In genomic region chr5:43389679-43390329, GRCh38 we compare ENCODE assay signal across 1 cellular context.
A peak's percentile ranks its signal among the peaks of the same experiment; 100 is the strongest.
TF ChIP-seq lines count a peak whose summit lies in the region.

No MANE protein-coding gene starts in this region.

TF ChIP-seq in K562, 482 proteins besides CTCF, POLR2A, EP300 and RAD21 (continued from another document and continues in another):
- TF ChIP-seq ZHX1 (conservative IDR thresholded peaks at IDR 0.05; ENCODE audit: low read length) (no peak), OTX1 (CRISPR knock-in tag; IDR thresholded peaks at IDR 0.05) (no peak), ETV6 (IDR thresholded peaks at IDR 0.05; ENCODE audit: borderline replicate concordance in 1 of 2, low read depth in 2 of 2, low read length in 1 of 2) (peak in 1 of 2 experiments; percentile 60; a peak in 1 of 4 replicates), ETV6 (CRISPR knock-in tag; IDR thresholded peaks at IDR 0.05; ENCODE audit: borderline replicate concordance) (no peak), MTA3 (IDR thresholded peaks at IDR 0.05; ENCODE audit: borderline replicate concordance) (0 out of 2 replicates have a peak, but pooled peaks have one; percentile 37), ZNF408 (CRISPR knock-in tag; IDR thresholded peaks at IDR 0.05; ENCODE audit: low read depth) (no peak), SPI1 (IDR thresholded peaks at IDR 0.05; ENCODE audit: borderline replicate concordance, low read depth, low read length) (0 out of 2 replicates have a peak, but pooled peaks have one; percentile 28), JUND (IDR thresholded peaks at IDR 0.05; ENCODE audit: borderline replicate concordance, low read depth, low read length) (peak; percentile 65), JUND (tag; IDR thresholded peaks at IDR 0.05; ENCODE audit: borderline replicate concordance, low read depth, low read length) (no peak), NFATC3 (IDR thresholded peaks at IDR 0.05) (0 out of 2 replicates have a peak, but pooled peaks have one; percentile 41), CBFA2T3 (IDR thresholded peaks at IDR 0.05) (no peak), MYC (IDR thresholded peaks at IDR 0.05; ENCODE audit: low read depth, low read length) (peak; percentile 47; the same call in 1 of the 2 replicates), MYC (CRISPR knock-in tag; IDR thresholded peaks at IDR 0.05; ENCODE audit: borderline replicate concordance, low read depth) (no peak), ZNF318 (IDR thresholded peaks at IDR 0.05; ENCODE audit: borderline replicate concordance in 1 of 2, low read depth in 1 of 2) (no peak), EP400 (IDR thresholded peaks at IDR 0.05) (peak; percentile 24; the same call in 1 of the 2 replicates), ARNT (IDR thresholded peaks at IDR 0.05) (0 out of 4 replicates have a peak, but pooled peaks of 1 of the 2 experiments have one; percentile 77), RBM17 (IDR thresholded peaks at IDR 0.05; ENCODE audit: borderline replicate concordance, low read depth, low read length) (no peak), ZNF165 (CRISPR knock-in tag; IDR thresholded peaks at IDR 0.05; ENCODE audit: borderline replicate concordance) (no peak), FOXK2 (conservative IDR thresholded peaks at IDR 0.05 in 1 of 2, IDR thresholded peaks at IDR 0.05 in 1 of 2; ENCODE audit: low read depth in 2 of 2) (peak; percentile 91 to 94), GABPA (tag; conservative IDR thresholded peaks at IDR 0.05; ENCODE audit: low read depth) (0 out of 2 replicates have a peak, but pooled peaks have one; percentile 31), ARID2 (IDR thresholded peaks at IDR 0.05) (peak; percentile 75; the same call in 1 of the 2 replicates), ZNF347 (CRISPR knock-in tag; IDR thresholded peaks at IDR 0.05; ENCODE audit: low read depth) (no peak), ETV5 (CRISPR knock-in tag; IDR thresholded peaks at IDR 0.05; ENCODE audit: low read depth) (peak; percentile 35; the same call in 1 of the 2 replicates), ZBTB49 (CRISPR knock-in tag; IDR thresholded peaks at IDR 0.05; ENCODE audit: borderline replicate concordance) (no peak), TBL1XR1 (IDR thresholded peaks at IDR 0.05; ENCODE audit: low read length in 2 of 2) (peak in 1 of 2 experiments; percentile 18; a peak in 1 of 4 replicates), CCNT2 (IDR thresholded peaks at IDR 0.05; ENCODE audit: borderline replicate concordance, extremely low read depth, insufficient read length, low read depth, low read length) (no peak), JUN (IDR thresholded peaks at IDR 0.05; ENCODE audit: borderline replicate concordance, low read depth, low read length) (0 out of 2 replicates have a peak, but pooled peaks have one; percentile 7), JUN (CRISPR knock-in tag; IDR thresholded peaks at IDR 0.05; ENCODE audit: borderline replicate concordance) (no peak), KLF16 (IDR thresholded peaks at IDR 0.05) (peak; percentile 68), PYGO2 (tag; IDR thresholded peaks at IDR 0.05) (no peak), SOX6 (IDR thresholded peaks at IDR 0.05) (0 out of 2 replicates have a peak, but pooled peaks have one; percentile 41), TFE3 (CRISPR knock-in tag; IDR thresholded peaks at IDR 0.05) (no peak), NBN (IDR thresholded peaks at IDR 0.05; ENCODE audit: low read depth) (peak; percentile 68; the same call in 1 of the 2 replicates)
- TF ChIP-seq, protein P1, sequence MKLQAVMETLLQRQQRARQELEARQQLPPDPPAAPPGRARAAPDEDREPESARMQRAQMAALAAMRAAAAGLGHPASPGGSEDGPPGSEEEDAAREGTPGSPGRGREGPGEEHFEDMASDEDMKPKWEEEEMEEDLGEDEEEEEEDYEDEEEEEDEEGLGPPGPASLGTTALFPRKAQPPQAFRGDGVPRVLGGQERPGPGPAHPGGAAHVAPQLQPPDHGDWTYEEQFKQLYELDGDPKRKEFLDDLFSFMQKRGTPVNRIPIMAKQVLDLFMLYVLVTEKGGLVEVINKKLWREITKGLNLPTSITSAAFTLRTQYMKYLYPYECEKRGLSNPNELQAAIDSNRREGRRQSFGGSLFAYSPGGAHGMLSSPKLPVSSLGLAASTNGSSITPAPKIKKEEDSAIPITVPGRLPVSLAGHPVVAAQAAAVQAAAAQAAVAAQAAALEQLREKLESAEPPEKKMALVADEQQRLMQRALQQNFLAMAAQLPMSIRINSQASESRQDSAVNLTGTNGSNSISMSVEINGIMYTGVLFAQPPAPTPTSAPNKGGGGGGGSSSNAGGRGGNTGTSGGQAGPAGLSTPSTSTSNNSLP (IDR thresholded peaks at IDR 0.05; ENCODE audit: borderline replicate concordance, low read depth, low read length): peak; percentile 61; the same call in 1 of the 2 replicates
- TF ChIP-seq, protein P2, sequence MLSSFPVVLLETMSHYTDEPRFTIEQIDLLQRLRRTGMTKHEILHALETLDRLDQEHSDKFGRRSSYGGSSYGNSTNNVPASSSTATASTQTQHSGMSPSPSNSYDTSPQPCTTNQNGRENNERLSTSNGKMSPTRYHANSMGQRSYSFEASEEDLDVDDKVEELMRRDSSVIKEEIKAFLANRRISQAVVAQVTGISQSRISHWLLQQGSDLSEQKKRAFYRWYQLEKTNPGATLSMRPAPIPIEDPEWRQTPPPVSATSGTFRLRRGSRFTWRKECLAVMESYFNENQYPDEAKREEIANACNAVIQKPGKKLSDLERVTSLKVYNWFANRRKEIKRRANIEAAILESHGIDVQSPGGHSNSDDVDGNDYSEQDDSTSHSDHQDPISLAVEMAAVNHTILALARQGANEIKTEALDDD (IDR thresholded peaks at IDR 0.05): peak; percentile 87
